8 cellular contexts compared by ENCODE assay signal in genomic region chr2:183078467-183079334, GRCh38. TPM values are rescaled to one million over a fixed set of nuclear protein-coding genes. Genes with fewer than 3 reads are reported as not detected.
DNase-seq lines count a peak whose midpoint lies in the region; ATAC-seq and TF ChIP-seq lines count a peak whose summit lies in the region.

Gene DUSP19 (plus strand): TSS chr2:183078747. CDS start chr2:183078934, 187 bp downstream.

- H3K9me3 ChIP-seq in OCI-LY3 (ENCODE audit: insufficient read depth, low read length) (no peaks in the 10 kb centered on the region; the same call in 1 of the 2 replicates), esophagus (ENCODE audit: control insufficient read depth in 2 of 2, insufficient read depth in 1 of 2, low read depth in 1 of 2, low read length in 1 of 2) (no peaks in the 10 kb centered on the region), mucosa of stomach (ENCODE audit: control insufficient read depth, low read length) (no peaks in the 10 kb centered on the region)

- H3K9ac ChIP-seq in OCI-LY3 (ENCODE audit: low read length) (peak within 1 kb of the TSS; percentile 71), mucosa of stomach (ENCODE audit: low read length) (peak within 1 kb of the TSS; percentile 75)

- H4K20me1 ChIP-seq in OCI-LY3 (ENCODE audit: insufficient read depth, low read length), result no peaks in the 10 kb centered on the region

- peak; percentile 98 for ATAC-seq in GM21528 (IDR thresholded peaks at IDR 0.05; ENCODE audit: low FRiP score, unreplicated experiment)

- peaks cover 4% of the 10 kb centered on the region for H3K4me1 ChIP-seq in OCI-LY3 (ENCODE audit: low read length)
- no peaks in the 10 kb centered on the region for H3K4me1 ChIP-seq in esophagus (ENCODE audit: control insufficient read depth in 2 of 2, insufficient read depth in 2 of 2, low read length in 1 of 2)
- H3K4me1 ChIP-seq in mucosa of stomach (ENCODE audit: control insufficient read depth, insufficient read depth, low read length), result peaks cover 6% of the 10 kb centered on the region

- DNase-seq in DMS153 (lab: John Stamatoyannopoulos, UW) (peak; percentile 98), HuH-7.5 (ENCODE audit: low spot score) (peak; percentile 77), activated T-cell treated with anti-CD3 and anti-CD28 coated beads for 48 hours (ENCODE audit: low read depth) (peak; percentile 77)
- peak; percentile 94 for DNase-seq in stimulated activated CD8-positive, alpha-beta memory T cell treated with anti-CD3 and anti-CD28 coated beads, Interleukin-4, amount 100 ng/mL, for 48 hours

- no peak within 1 kb of the TSS for H3K27ac ChIP-seq in OCI-LY3 (ENCODE audit: low read length)
- H3K27ac ChIP-seq in esophagus (ENCODE audit: low read depth in 2 of 2, low read length in 1 of 2), result peak within 1 kb of the TSS; percentile 81 to 87

- no peaks in the 10 kb centered on the region for H3K79me2 ChIP-seq in OCI-LY3 (ENCODE audit: low read length)

- WGBS in esophagus, 2 donors, result 1 to 3% methylated on average over 25 of the region's 25 CpGs

- no peak for TF ChIP-seq CTCF in OCI-LY3 (IDR thresholded peaks at IDR 0.05; ENCODE audit: low read depth, low read length)

- H3K4me2 ChIP-seq in OCI-LY3 (ENCODE audit: low read length), result peak within 1 kb of the TSS; percentile 93

- H2AFZ ChIP-seq in OCI-LY3 (ENCODE audit: low read depth, low read length), result peak within 1 kb of the TSS; percentile 100

- no peaks in the 10 kb centered on the region for H3K36me3 ChIP-seq in OCI-LY3 (replicated peaks; ENCODE audit: low read depth, low read length)
- H3K36me3 ChIP-seq in esophagus (ENCODE audit: control insufficient read depth in 2 of 2, insufficient read depth in 2 of 2, low read length in 1 of 2), result no peaks in the 10 kb centered on the region
- H3K36me3 ChIP-seq in mucosa of stomach (ENCODE audit: control insufficient read depth, insufficient read depth, low read length), result no peaks in the 10 kb centered on the region

- H3K27me3 ChIP-seq in OCI-LY3 (ENCODE audit: low read depth, low read length) (peaks cover 58% of the 10 kb centered on the region), esophagus (ENCODE audit: control insufficient read depth in 1 of 2, insufficient read depth in 2 of 2, low read length in 2 of 2) (no peaks in the 10 kb centered on the region), mucosa of stomach (ENCODE audit: control insufficient read depth, insufficient read depth, low read length) (no peaks in the 10 kb centered on the region)

- H3K4me3 ChIP-seq in OCI-LY3 (ENCODE audit: low read length), result peak within 1 kb of the TSS; percentile 97
- peak within 1 kb of the TSS; percentile 50 to 79 for H3K4me3 ChIP-seq in esophagus (ENCODE audit: low read depth in 1 of 2, low read length in 2 of 2)
- H3K4me3 ChIP-seq in mucosa of stomach (ENCODE audit: low read length), result peak within 1 kb of the TSS; percentile 68

RNA-seq across cellular contexts. Expression of gene DUSP19, which starts in this region (rescaled TPM):
- polyA plus RNA-seq in esophagus, result under 1 TPM; 0.40 to 0.55 TPM
